In genomic region chr15:64836023-64836536, GRCh38 we compare ENCODE assay signal across 8 cellular contexts. TPM values are rescaled to one million over a fixed set of nuclear protein-coding genes. Genes with fewer than 3 reads are reported as not detected.
DNase-seq lines count a peak whose midpoint lies in the region; ATAC-seq and TF ChIP-seq lines count a peak whose summit lies in the region.

No MANE protein-coding gene starts in this region.

- DNase-seq in Calu3 = no peak
- DNase-seq in MM.1S = no peak
- no peak for DNase-seq in nephron progenitor cell
- no peak for DNase-seq in occipital lobe (lab: John Stamatoyannopoulos, UW)
- no peak for DNase-seq in stimulated activated CD4-positive, alpha-beta T cell treated with anti-CD3 and anti-CD28 coated beads, Interleukin-2, amount 100 ng/mL, for 48 hours

- no peaks in the 10 kb centered on the region for H3K79me2 ChIP-seq in MM.1S (ENCODE audit: low read length)

- peak overlapping the region; percentile 46 for H3K4me2 ChIP-seq in MM.1S (ENCODE audit: low read depth, low read length)

- H2AFZ ChIP-seq in MM.1S (ENCODE audit: low read length) = peak overlapping the region; percentile 81

- H3K4me1 Mint-ChIP-seq in Calu3 (ENCODE audit: low read depth, unreplicated experiment) = peaks cover 18% of the 10 kb centered on the region
- H3K4me1 Mint-ChIP-seq in nephron progenitor cell = peaks cover 34% of the 10 kb centered on the region

- no TSS peak for BruUV-seq in Calu3 (replicated peaks; lab: Mats Ljungman, UMichigan)

- ATAC-seq in HG02885 (IDR thresholded peaks at IDR 0.05; ENCODE audit: poor library complexity, unreplicated experiment) (no peak), HG02642 (IDR thresholded peaks at IDR 0.05; ENCODE audit: poor library complexity, unreplicated experiment) (no peak)

- H3K9ac ChIP-seq in MM.1S (ENCODE audit: low read length) (no peak overlapping the region; the same call in 1 of the 2 replicates), duodenal mucosa (ENCODE audit: low read depth in 1 of 2, low read length in 2 of 2) (peak overlapping the region in 1 of 2 donors; percentile 4)

- no peaks in the 10 kb centered on the region for H3K9me3 ChIP-seq in MM.1S (replicated peaks; ENCODE audit: insufficient read depth, low read length)
- no peaks in the 10 kb centered on the region for H3K9me3 ChIP-seq in duodenal mucosa (ENCODE audit: control insufficient read depth in 1 of 2, low read length in 2 of 2)

- no peaks in the 10 kb centered on the region for H3K27me3 ChIP-seq in MM.1S (replicated peaks; ENCODE audit: insufficient read depth, low read length)
- H3K27me3 ChIP-seq in duodenal mucosa (ENCODE audit: control insufficient read depth in 1 of 2, insufficient read depth in 2 of 2, low read length in 2 of 2) = no peaks in the 10 kb centered on the region

- H3K4me3 Mint-ChIP-seq in Calu3 (ENCODE audit: low read depth, unreplicated experiment) (peak overlapping the region; percentile 62), nephron progenitor cell (peak overlapping the region; percentile 9)

- CTCF ChIA-PET in Calu3 (lab: Charles Lee) = interaction anchor here (0.7 to 1.2 kb wide), 6 partner anchors 11 to 106 kb away, joined by 3 to 9 read pairs (median 4); partner anchors contain the start of gene PIF1

- no peaks in the 10 kb centered on the region for H4K20me1 ChIP-seq in MM.1S (ENCODE audit: insufficient read depth, low read length)

- TF ChIP-seq CTCF in Calu3 (IDR thresholded peaks at IDR 0.05; ENCODE audit: unreplicated experiment) (peak; percentile 18), MM.1S (IDR thresholded peaks at IDR 0.05; ENCODE audit: low read length) (no peak), nephron progenitor cell (IDR thresholded peaks at IDR 0.05) (peak; percentile 8)

- H3K27ac ChIP-seq in MM.1S (ENCODE audit: low read length) = no peak overlapping the region
- no peak overlapping the region for H3K27ac ChIP-seq in duodenal mucosa (ENCODE audit: low read depth, low read length)

- peaks cover 10% of the 10 kb centered on the region for H3K36me3 Mint-ChIP-seq in Calu3 (ENCODE audit: insufficient read depth, unreplicated experiment)
- peaks cover 9% of the 10 kb centered on the region for H3K36me3 Mint-ChIP-seq in nephron progenitor cell (ENCODE audit: low read depth)

- H3K9me3 Mint-ChIP-seq in Calu3 (ENCODE audit: low read depth, unreplicated experiment) (no peaks in the 10 kb centered on the region), nephron progenitor cell (peaks cover 8% of the 10 kb centered on the region)

- intact Hi-C loops in Calu3 (cut with micrococcal nuclease; ENCODE audit: unreplicated experiment) = no loop called here

- H3K27me3 Mint-ChIP-seq in Calu3 (ENCODE audit: unreplicated experiment) = peaks cover 32% of the 10 kb centered on the region
- H3K27me3 Mint-ChIP-seq in nephron progenitor cell (ENCODE audit: low read depth, poor library complexity) = peaks cover 11% of the 10 kb centered on the region

- peak overlapping the region; percentile 37 for H3K27ac Mint-ChIP-seq in Calu3 (ENCODE audit: unreplicated experiment)
- H3K27ac Mint-ChIP-seq in nephron progenitor cell = no peak overlapping the region

- no peak overlapping the region; the same call in 1 of the 2 replicates for H3K4me3 ChIP-seq in MM.1S (ENCODE audit: low read length)
- H3K4me3 ChIP-seq in duodenal mucosa (ENCODE audit: low read depth in 1 of 2, low read length in 2 of 2) = peak overlapping the region; percentile 7 to 45

- H3K4me1 ChIP-seq in MM.1S (ENCODE audit: low read length) (peaks cover 9% of the 10 kb centered on the region), duodenal mucosa (ENCODE audit: control insufficient read depth in 1 of 2, insufficient read depth in 2 of 2, low read length in 2 of 2) (peaks cover 8 to 9% of the 10 kb centered on the region in 2 donors)

- no peaks in the 10 kb centered on the region for H3K36me3 ChIP-seq in MM.1S (replicated peaks; ENCODE audit: insufficient read depth, low read length)
- H3K36me3 ChIP-seq in duodenal mucosa (ENCODE audit: control insufficient read depth in 1 of 2, insufficient read depth in 2 of 2, low read length in 2 of 2) = no peaks in the 10 kb centered on the region

- H3K9me2 ChIP-seq in MM.1S (replicated peaks; ENCODE audit: insufficient read depth, low read length) = no peaks in the 10 kb centered on the region

- 0 out of 2 replicates have a peak, but pooled peaks cover 2% of the 10 kb centered on the region for H3F3A ChIP-seq in MM.1S (ENCODE audit: insufficient read depth, low read length)

RNA-seq across cellular contexts. Expression of gene PLEKHO2, which starts 5.6 kb away (rescaled TPM):
- total RNA-seq in Calu3 (2022) (2.0 and 2.4 TPM in 2 replicates), occipital lobe (6.7 TPM)

RNA-seq across cellular contexts. Expression of gene PIF1, which starts 10.6 kb away (rescaled TPM):
- 33.9 and 51.5 TPM in 2 replicates for total RNA-seq in Calu3 (2022)
- 0.47 TPM for total RNA-seq in occipital lobe

Comparison
In these comparisons a context has a peak if more than half of its experiments do, and no peak if none do; other contexts are left out.
1. RNA of gene PIF1, which starts 10.6 kb away (total RNA-seq): 33.9 to 51.5 TPM in Calu3; 0.47 TPM in occipital lobe (single experiment); every median in the first group is over 10 times any median in the second.